1 cellular context compared by ENCODE assay signal in the genomic region with DNA sequence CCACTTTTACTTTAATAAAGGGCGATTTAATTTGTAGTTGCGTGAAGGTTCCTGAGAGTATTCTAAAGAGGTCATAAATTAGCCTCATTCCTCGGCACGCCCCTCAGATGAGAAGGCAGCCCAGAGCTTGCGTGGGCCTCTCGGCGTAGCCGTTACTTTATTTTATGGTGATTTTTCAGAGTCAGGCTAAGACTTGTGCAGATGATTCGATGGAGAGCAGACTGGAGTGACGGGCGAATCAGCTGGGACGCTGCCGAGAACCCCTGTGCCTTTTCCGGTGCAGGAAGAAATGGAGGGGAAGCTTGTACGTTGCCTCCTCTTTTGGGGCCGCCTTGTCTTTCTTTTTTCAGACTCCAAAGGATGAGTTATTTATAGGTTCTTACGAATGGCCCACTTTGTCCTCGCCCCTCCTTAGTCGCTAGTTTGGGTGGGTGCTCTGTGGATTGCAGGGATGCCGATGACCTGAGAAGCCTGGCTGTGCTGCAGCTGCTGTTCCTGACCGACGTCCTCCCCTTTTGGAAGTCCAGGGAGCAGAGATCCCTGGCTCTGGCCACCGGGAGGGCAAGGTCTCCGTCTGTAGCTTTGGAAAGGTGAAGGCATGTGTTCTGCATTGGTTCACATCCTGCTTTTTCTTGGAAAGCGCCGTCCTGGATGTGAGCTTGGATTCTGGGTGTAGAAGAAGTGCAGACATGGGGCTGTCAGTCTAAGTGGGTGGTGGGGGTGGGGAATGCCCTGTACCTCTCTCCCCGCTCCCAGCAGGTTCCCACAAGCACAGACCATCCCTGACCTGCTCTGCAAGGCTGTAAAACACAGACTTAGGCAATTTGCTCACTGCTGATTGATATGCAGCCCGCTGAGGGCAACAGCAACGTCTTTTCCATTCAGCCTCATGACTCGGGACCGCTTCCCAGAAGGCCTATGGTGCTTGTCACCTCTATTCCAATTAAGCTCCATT.
TF ChIP-seq lines count a peak whose summit lies in the region.

No MANE protein-coding gene starts in this region.

TF ChIP-seq in WTC11, 78 proteins besides CTCF, POLR2A, EP300 and RAD21:
- TF ChIP-seq, protein P1, sequence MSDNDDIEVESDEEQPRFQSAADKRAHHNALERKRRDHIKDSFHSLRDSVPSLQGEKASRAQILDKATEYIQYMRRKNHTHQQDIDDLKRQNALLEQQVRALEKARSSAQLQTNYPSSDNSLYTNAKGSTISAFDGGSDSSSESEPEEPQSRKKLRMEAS (CRISPR knock-in tag; IDR thresholded peaks at IDR 0.05), result 0 out of 2 replicates have a peak, but pooled peaks have one; percentile 27
- TF ChIP-seq ZNF425 (CRISPR knock-in tag; conservative IDR thresholded peaks at IDR 0.05), result no peak
TF ChIP-seq in WTC11: peak in this region for 1.
